12 cellular contexts compared by ENCODE assay signal in the genomic region with DNA sequence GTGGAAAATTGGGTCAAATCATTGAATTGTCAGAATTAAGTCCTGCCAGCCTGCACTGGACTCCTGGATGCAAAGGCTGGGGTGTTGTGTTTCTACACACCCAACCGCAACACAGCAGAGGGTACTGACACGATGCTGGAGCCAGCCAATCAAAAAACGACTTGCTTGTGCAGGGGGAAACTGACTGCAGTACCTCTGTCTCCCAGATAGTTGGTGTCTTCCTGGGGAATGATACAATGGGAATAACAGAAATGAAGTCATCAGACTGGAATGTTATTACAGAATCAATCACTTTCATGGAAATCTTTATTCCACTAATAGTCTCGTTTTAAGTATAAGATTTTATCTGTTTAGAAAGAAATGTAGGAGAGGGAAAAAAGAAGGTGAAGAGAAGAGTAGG.
DNase-seq lines count a peak whose midpoint lies in the region; ATAC-seq and TF ChIP-seq lines count a peak whose summit lies in the region.
"Had no signal": no experiment of that assay in that cellular context is flagged by ENCODE, and none has a peak within 500 bp of the region (broad histone marks: within the 10 kb centered on the region; RNA-seq: fewer than 3 reads in every experiment).

No MANE protein-coding gene starts in this region.

- CTCF ChIA-PET in HCT116 (lab: Charles Lee) = no interaction called here

- H3K27me3 ChIP-seq in HCT116 (ENCODE audit: insufficient read depth, low read length) = no peaks in the 10 kb centered on the region
- no peaks in the 10 kb centered on the region for H3K27me3 ChIP-seq in adrenal gland
- H3K27me3 ChIP-seq: tibial artery had no signal

- H3K9ac ChIP-seq in HCT116 (ENCODE audit: low read length) = no peak overlapping the region

- H3K4me3 ChIP-seq in HCT116 (replicated peaks in 1 of 2; ENCODE audit: low read depth in 1 of 2, low read length in 2 of 2) (no peak overlapping the region), adrenal gland (no peak overlapping the region)
- H3K4me3 ChIP-seq: tibial artery had no signal

- peak overlapping the region; percentile 54 for H2AFZ ChIP-seq in HCT116 (ENCODE audit: low read depth, low read length, poor library complexity, severe bottlenecking)

- H3K79me2 ChIP-seq in HCT116 (ENCODE audit: insufficient read depth, low read length) = no peaks in the 10 kb centered on the region

- H3K4me2 ChIP-seq in HCT116 (ENCODE audit: low read length) = no peak overlapping the region

- intact Hi-C loops in HCT116 (cut with micrococcal nuclease) (no loop called here), adrenal gland (cut with DNase I) (no loop called here), left colon (cut with DNase I, micrococcal nuclease) (no loop called here)

- H3K36me3 ChIP-seq in HCT116 (ENCODE audit: control insufficient read depth in 1 of 2, insufficient read depth in 2 of 2, low read length in 2 of 2) (no peaks in the 10 kb centered on the region), adrenal gland (replicated peaks in 1 of 2) (no peaks in the 10 kb centered on the region)
- H3K36me3 ChIP-seq: tibial artery had no signal

- TF ChIP-seq CTCF in HCT116 (IDR thresholded peaks at IDR 0.05 in 2 of 3, conservative IDR thresholded peaks at IDR 0.05 in 1 of 3; ENCODE audit: borderline replicate concordance in 1 of 3, insufficient read depth in 1 of 3, low read depth in 2 of 3, low read length in 2 of 3) = peak in 2 of 3 experiments; percentile 48 to 51; a peak in 4 of 6 replicates
- peak in 5 of 6 experiments; percentile 27 to 53 (median 37) for TF ChIP-seq CTCF in adrenal gland (IDR thresholded peaks at IDR 0.05)
- TF ChIP-seq CTCF in omental fat pad (IDR thresholded peaks at IDR 0.05) = no peak

- TF ChIP-seq RAD21 in HCT116 (IDR thresholded peaks at IDR 0.05; ENCODE audit: low read depth) = no peak

- no peaks in the 10 kb centered on the region for H4K20me1 ChIP-seq in HCT116 (ENCODE audit: insufficient read depth)

- no peaks in the 10 kb centered on the region for H3K9me3 ChIP-seq in HCT116 (ENCODE audit: control insufficient read depth in 1 of 2, insufficient read depth in 1 of 2, low read depth in 1 of 2, low read length in 2 of 2)
- no peaks in the 10 kb centered on the region for H3K9me3 ChIP-seq in adrenal gland (replicated peaks in 1 of 3)
- H3K9me3 ChIP-seq: tibial artery had no signal

- ATAC-seq in HCT116 (peak; percentile 98), left colon (no peak), GM19035 (IDR thresholded peaks at IDR 0.05; ENCODE audit: unreplicated experiment) (no peak), omental fat pad (ENCODE audit: low FRiP score) (no peak)

- BruUV-seq in HCT116 (replicated peaks; lab: Mats Ljungman, UMichigan) = no TSS peak

- DNase-seq in AG08395 (ENCODE audit: low spot score) = peak; percentile 43
- peak; percentile 60 for DNase-seq in HCT116 (ENCODE audit: low read depth, low spot score)
- peak in 4 of 7 donors; percentile 19 to 54 (median 41) for DNase-seq in adrenal gland
- peak; percentile 19 for DNase-seq in iPS DF 4.7 (ENCODE audit: extremely low read depth, low spot score)
- no peak for DNase-seq in left colon
- DNase-seq in NCI-H524 treated with DMSO at 0.1 percent for 48 hours (lab: John Stamatoyannopoulos, UW) = no peak
- DNase-seq in omental fat pad (ENCODE audit: low spot score) = no peak
- DNase-seq: activated CD4-positive, alpha-beta T cell treated with anti-CD3 and anti-CD28 coated beads, Interleukin-2, amount 50 U/mL, for 48 hours; Karpas-422; NCI-H510A treated with DMSO at 0.1 percent for 48 hours; tibial artery had no signal

- WGBS in adrenal gland, 4 donors = 36 to 62% (median 50%) methylated on average over 4 of the region's 4 CpGs

- RAD21 ChIA-PET in HCT116 (lab: Charles Lee; ENCODE audit: low non-redundant PET in 1 of 2, low total read pairs in 2 of 2, uncharacterized antibody in 2 of 2, unreplicated experiment in 2 of 2) = no interaction called here

- no peak for TF ChIP-seq POLR2A in HCT116 (IDR thresholded peaks at IDR 0.05; ENCODE audit: borderline replicate concordance, extremely low read depth, insufficient read depth, insufficient read length)
- no peak for TF ChIP-seq POLR2A in adrenal gland (IDR thresholded peaks at IDR 0.05)

- POLR2A ChIA-PET in HCT116 (lab: Charles Lee) = no interaction called here

- H3K4me1 ChIP-seq in HCT116 (ENCODE audit: control insufficient read depth in 1 of 2, insufficient read depth in 2 of 2, low read length in 2 of 2) = no peaks in the 10 kb centered on the region
- no peaks in the 10 kb centered on the region for H3K4me1 ChIP-seq in adrenal gland (replicated peaks in 1 of 2)
- H3K4me1 ChIP-seq: tibial artery had no signal

- H3K9me2 ChIP-seq in HCT116 (ENCODE audit: insufficient read depth) = no peaks in the 10 kb centered on the region; the same call in 1 of the 2 replicates

- no peak overlapping the region for H3K27ac ChIP-seq in HCT116 (ENCODE audit: low read depth, low read length)
- peak overlapping the region in 1 of 5 donors; percentile 41 for H3K27ac ChIP-seq in adrenal gland
- H3K27ac ChIP-seq: tibial artery had no signal

TF ChIP-seq in HCT116, 20 proteins besides CTCF, POLR2A, EP300 and RAD21:
- TF ChIP-seq, protein P1, sequence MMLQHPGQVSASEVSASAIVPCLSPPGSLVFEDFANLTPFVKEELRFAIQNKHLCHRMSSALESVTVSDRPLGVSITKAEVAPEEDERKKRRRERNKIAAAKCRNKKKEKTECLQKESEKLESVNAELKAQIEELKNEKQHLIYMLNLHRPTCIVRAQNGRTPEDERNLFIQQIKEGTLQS (IDR thresholded peaks at IDR 0.05) = peak; percentile 41; the same call in 1 of the 2 replicates
- no peak for TF ChIP-seq FOSL1 (IDR thresholded peaks at IDR 0.05; ENCODE audit: low read depth)
TF ChIP-seq in HCT116: peak in this region for 1.

Comparison
In these comparisons a context has a peak if more than half of its experiments do, and no peak if none do; other contexts are left out.
1. DNase-seq: peak in AG08395 (single experiment), HCT116 (single experiment), adrenal gland (4 of 7) and iPS DF 4.7 (single experiment); none in left colon (0 of 2), NCI-H524 treated with DMSO at 0.1 percent for 48 hours (single experiment) and omental fat pad (single experiment).
2. CTCF ChIP-seq: peak in HCT116 (2 of 3) and adrenal gland (5 of 6); none in omental fat pad (0 of 3).